9 cellular contexts compared by ENCODE assay signal in the genomic region with DNA sequence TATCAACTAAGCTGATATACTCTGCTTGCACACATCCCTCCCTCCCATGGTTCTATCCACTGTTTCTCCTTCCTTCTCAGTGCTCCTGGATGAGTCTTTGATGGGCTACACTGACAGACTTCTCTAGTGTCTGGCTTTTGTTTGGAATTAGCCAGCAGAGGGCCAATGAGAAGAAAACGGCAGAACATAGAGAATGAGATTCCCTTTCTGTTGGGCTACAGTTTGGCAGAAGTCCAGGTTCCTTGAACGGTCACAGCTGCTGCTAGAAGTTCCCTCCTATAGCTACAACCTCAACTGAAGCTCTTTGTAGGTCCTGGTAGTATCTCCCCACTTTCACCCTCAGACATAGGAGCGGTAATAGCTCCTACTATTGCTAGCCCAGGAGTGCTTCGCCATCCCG.
A peak's percentile ranks its signal among the peaks of the same experiment; 100 is the strongest.
DNase-seq lines count a peak whose midpoint lies in the region; ATAC-seq, FAIRE-seq and TF ChIP-seq lines count a peak whose summit lies in the region.
"Had no signal": no experiment of that assay in that cellular context is flagged by ENCODE, and none has a peak within 500 bp of the region (broad histone marks: within the 10 kb centered on the region; RNA-seq: fewer than 3 reads in every experiment).

No MANE protein-coding gene starts in this region.

- H3K4me1 ChIP-seq in HEK293 (ENCODE audit: control insufficient read depth, insufficient read depth, low read length) (peaks cover 10% of the 10 kb centered on the region; the same call in 1 of the 2 replicates), H1 (replicated peaks in 1 of 4; ENCODE audit: control insufficient read depth in 3 of 4, insufficient read depth in 4 of 4, low read length in 3 of 4) (peaks cover 0 to 8% (median under 1%) of the 10 kb centered on the region in 4 experiments; a peak in 2 of 7 replicates)

- CTCF ChIA-PET in HEK293 (lab: Yijun Ruan, JAX) = interaction anchor here (0.6 to 1.2 kb wide), 4 partner anchors 8 to 272 kb away, joined by 3 to 5 read pairs (median 3); no protein-coding TSS in a partner anchor
- CTCF ChIA-PET in H1 (lab: Charles Lee; ENCODE audit: partially characterized antibody) = interaction anchor here (0.6 to 1.5 kb wide), 4 partner anchors 9 to 1227 kb away, joined by 3 to 4 read pairs (median 4); no protein-coding TSS in a partner anchor

- POLR2A ChIA-PET in HEK293 (lab: Yijun Ruan, JAX) = no interaction called here
- POLR2A ChIA-PET in H1 (lab: Charles Lee; ENCODE audit: partially characterized antibody) = no interaction called here

- FAIRE-seq in H1 (lab: Jason Lieb, UNC) = no peak

- H3K9ac ChIP-seq in H1 (replicated peaks in 1 of 4; ENCODE audit: extremely low read depth in 1 of 4, low read depth in 3 of 4, low read length in 3 of 4) = no peak overlapping the region

- H2BK12ac ChIP-seq in H1 (ENCODE audit: low read depth, low read length) = no peak overlapping the region

- H2AK5ac ChIP-seq in H1 (ENCODE audit: low read depth, low read length) = no peak overlapping the region

- H3K14ac ChIP-seq in H1 (ENCODE audit: insufficient read length) = no peak overlapping the region

- peaks cover 4 to 14% of the 10 kb centered on the region in 2 donors for H3K9me3 Mint-ChIP-seq in natural killer cell
- H3K9me3 Mint-ChIP-seq: brain had no signal

- no peaks in the 10 kb centered on the region for H3K79me1 ChIP-seq in H1 (ENCODE audit: low read depth, low read length)

- no peaks in the 10 kb centered on the region for H4K20me1 ChIP-seq in H1 (replicated peaks in 1 of 2; ENCODE audit: control insufficient read depth in 1 of 2, insufficient read depth in 2 of 2, low read length in 2 of 2)

- H4K8ac ChIP-seq in H1 (ENCODE audit: extremely low read depth, insufficient read depth, low read length) = no peak overlapping the region

- no peaks in the 10 kb centered on the region for H3K36me3 ChIP-seq in HEK293 (ENCODE audit: control insufficient read depth in 2 of 2, insufficient read depth in 1 of 2, low read length in 2 of 2)
- H3K36me3 ChIP-seq in H1 (ENCODE audit: control insufficient read depth in 2 of 4, insufficient read depth in 4 of 4, low read length in 3 of 4) = no peaks in the 10 kb centered on the region; a peak in 2 of 8 replicates

- H3K36me3 Mint-ChIP-seq in natural killer cell = no peaks in the 10 kb centered on the region
- H3K36me3 Mint-ChIP-seq: brain had no signal

- TF ChIP-seq CTCF in HEK293 (tag by site-specific recombination; IDR thresholded peaks at IDR 0.05) (no peak), H1 (IDR thresholded peaks at IDR 0.05; ENCODE audit: control extremely low read depth in 1 of 3, insufficient read depth in 1 of 3, low read depth in 1 of 3, low read length in 3 of 3) (peak in 2 of 3 experiments; percentile 25 to 41; a peak in 2 of 4 replicates), natural killer cell (IDR thresholded peaks at IDR 0.05) (no peak)

- peak; percentile 27 to 38; a peak in 3 of 4 replicates for TF ChIP-seq RAD21 in H1 (IDR thresholded peaks at IDR 0.05 in 1 of 2, conservative IDR thresholded peaks at IDR 0.05 in 1 of 2; ENCODE audit: low read depth in 2 of 2, low read length in 2 of 2)

- H3K4me3 ChIP-seq in HEK293 (ENCODE audit: low read depth, low read length) (no peak overlapping the region), H1 (ENCODE audit: extremely low read depth in 1 of 4, insufficient read depth in 2 of 4, low read depth in 3 of 4, low read length in 4 of 4) (no peak overlapping the region)

- H3K4me1 Mint-ChIP-seq in natural killer cell = no peaks in the 10 kb centered on the region

- no peaks in the 10 kb centered on the region for H3K27me3 Mint-ChIP-seq in natural killer cell (ENCODE audit: low read depth in 2 of 2)
- H3K27me3 Mint-ChIP-seq: brain had no signal

- intact Hi-C loops in natural killer cell (cut with micrococcal nuclease) = no loop called here

- H3K27ac ChIP-seq in HEK293 (ENCODE audit: extremely low read depth, low read depth, low read length) (no peak overlapping the region), H1 (ENCODE audit: low read depth, low read length) (no peak overlapping the region)

- no peak overlapping the region for H3K18ac ChIP-seq in H1 (ENCODE audit: extremely low read depth, low read length)

- no peak for ATAC-seq in natural killer cell

- no peak overlapping the region for H2BK20ac ChIP-seq in H1 (ENCODE audit: low read length)

- H2AFZ ChIP-seq in H1 (ENCODE audit: low read length) = no peak overlapping the region

- no peak overlapping the region; the same call in 1 of the 2 replicates for H2BK15ac ChIP-seq in H1 (ENCODE audit: low read length)

- H3K4ac ChIP-seq in H1 (replicated peaks; ENCODE audit: insufficient read length, low read depth, low read length) = no peak overlapping the region

- H3K23ac ChIP-seq in H1 (ENCODE audit: insufficient read length) = no peak overlapping the region

- H3K27ac Mint-ChIP-seq in natural killer cell = no peak overlapping the region

- H3K9me3 ChIP-seq in HEK293 (ENCODE audit: control insufficient read depth, insufficient read depth, low read depth, low read length) (no peaks in the 10 kb centered on the region), H1 (ENCODE audit: insufficient read depth in 2 of 2, low read depth in 1 of 2, low read length in 1 of 2) (no peaks in the 10 kb centered on the region)

- no peak overlapping the region for H3K4me3 Mint-ChIP-seq in natural killer cell
- H3K4me3 Mint-ChIP-seq: brain had no signal

- H3K56ac ChIP-seq in H1 (replicated peaks; ENCODE audit: insufficient read length, low read depth, low read length) = no peak overlapping the region

- DNase-seq in NCI-H345 treated with DMSO at 0.1 percent for 48 hours (lab: John Stamatoyannopoulos, UW; ENCODE audit: unreplicated experiment) = peak; percentile 88
- DNase-seq in H1 (ENCODE audit: low read depth in 1 of 2, low spot score in 2 of 2) = no peak
- peak; percentile 6 for DNase-seq in retina
- no peak for DNase-seq in natural killer cell
- DNase-seq in D341Med (ENCODE audit: low spot score) = no peak
- no peak for DNase-seq in stimulated activated CD4-positive, alpha-beta T cell treated with anti-CD3 and anti-CD28 coated beads, Interleukin-12 subunit alpha, Interleukin-12 subunit beta, amount 100 ng/mL, for 4 hours
- DNase-seq: T1000 had no signal

- no peaks in the 10 kb centered on the region for H3K79me2 ChIP-seq in H1 (ENCODE audit: control insufficient read depth in 1 of 2, insufficient read depth in 2 of 2, low read length in 2 of 2)

- H4K5ac ChIP-seq in H1 (ENCODE audit: insufficient read length, low read depth, low read length) = no peak overlapping the region

- no peak for TF ChIP-seq EP300 in H1 (IDR thresholded peaks at IDR 0.05; ENCODE audit: borderline replicate concordance in 1 of 2, low read depth in 2 of 2, low read length in 2 of 2)

- no peak for TF ChIP-seq POLR2A in H1 (IDR thresholded peaks at IDR 0.05; ENCODE audit: control extremely low read depth in 1 of 2, low read depth in 2 of 2, low read length in 2 of 2)

- H3K23me2 ChIP-seq in H1 (ENCODE audit: low read depth, low read length) = no peaks in the 10 kb centered on the region

- H3K4me2 ChIP-seq in H1 (ENCODE audit: insufficient read depth in 1 of 2, low read depth in 2 of 2, low read length in 2 of 2) = no peak overlapping the region

- no peak overlapping the region for H2BK5ac ChIP-seq in H1 (ENCODE audit: low read depth, low read length)

- H2BK120ac ChIP-seq in H1 (replicated peaks; ENCODE audit: low read depth, low read length) = no peak overlapping the region

- H3K27me3 ChIP-seq in H1 (replicated peaks in 1 of 4; ENCODE audit: control insufficient read depth in 3 of 4, extremely low read depth in 1 of 4, insufficient read depth in 3 of 4, low read length in 3 of 4) = no peaks in the 10 kb centered on the region; a peak in 2 of 7 replicates

- 85% methylated on average over 5 of the region's 5 CpGs; no CpG with 5 or more reads in 1 of the 2 experiments for WGBS in H1 (ENCODE audit: extremely low coverage in 1 of 2, insufficient coverage in 1 of 2, insufficient read length in 1 of 2, insufficient replicate concordance in 2 of 2, low coverage in 1 of 2, low lambda C conversion rate in 2 of 2, missing lambda C conversion rate in 1 of 2), 2 experiments

- no peak overlapping the region for H4K91ac ChIP-seq in H1 (replicated peaks; ENCODE audit: insufficient read length, low read length)

TF ChIP-seq in HEK293, 187 proteins besides CTCF, POLR2A, EP300 and RAD21:
- TF ChIP-seq MZF1 (tag by site-specific recombination; IDR thresholded peaks at IDR 0.05; ENCODE audit: borderline replicate concordance) = peak; percentile 100
- no peak for TF ChIP-seq HOXA7 (CRISPR knock-in tag; IDR thresholded peaks at IDR 0.05; ENCODE audit: borderline replicate concordance)

TF ChIP-seq in H1, 55 proteins besides CTCF, POLR2A, EP300 and RAD21:
- TF ChIP-seq POU5F1 (IDR thresholded peaks at IDR 0.05; ENCODE audit: low read depth, low read length) (no peak), E2F6 (IDR thresholded peaks at IDR 0.05) (no peak), SP2 (IDR thresholded peaks at IDR 0.05; ENCODE audit: low read length) (no peak), BCL11A (IDR thresholded peaks at IDR 0.05; ENCODE audit: low read depth in 2 of 2, low read length in 2 of 2) (no peak)
- TF ChIP-seq, protein P1, sequence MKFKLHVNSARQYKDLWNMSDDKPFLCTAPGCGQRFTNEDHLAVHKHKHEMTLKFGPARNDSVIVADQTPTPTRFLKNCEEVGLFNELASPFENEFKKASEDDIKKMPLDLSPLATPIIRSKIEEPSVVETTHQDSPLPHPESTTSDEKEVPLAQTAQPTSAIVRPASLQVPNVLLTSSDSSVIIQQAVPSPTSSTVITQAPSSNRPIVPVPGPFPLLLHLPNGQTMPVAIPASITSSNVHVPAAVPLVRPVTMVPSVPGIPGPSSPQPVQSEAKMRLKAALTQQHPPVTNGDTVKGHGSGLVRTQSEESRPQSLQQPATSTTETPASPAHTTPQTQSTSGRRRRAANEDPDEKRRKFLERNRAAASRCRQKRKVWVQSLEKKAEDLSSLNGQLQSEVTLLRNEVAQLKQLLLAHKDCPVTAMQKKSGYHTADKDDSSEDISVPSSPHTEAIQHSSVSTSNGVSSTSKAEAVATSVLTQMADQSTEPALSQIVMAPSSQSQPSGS (IDR thresholded peaks at IDR 0.05; ENCODE audit: low read length) = no peak

Comparison
In these comparisons a context has a peak if more than half of its experiments do, and no peak if none do; other contexts are left out.
1. CTCF ChIP-seq: peak in H1 (2 of 3); none in HEK293 (single experiment) and natural killer cell (single experiment).
2. DNase-seq: peak in NCI-H345 treated with DMSO at 0.1 percent for 48 hours (single experiment) and retina (single experiment); none in H1 (0 of 2), natural killer cell (single experiment), D341Med (single experiment) and stimulated activated CD4-positive, alpha-beta T cell treated with anti-CD3 and anti-CD28 coated beads, Interleukin-12 subunit alpha, Interleukin-12 subunit beta, amount 100 ng/mL, for 4 hours (single experiment).
3. Of the 6 proteins assayed by ChIP-seq in both HEK293 and H1: peak only in HEK293: none; only in H1: CTCF; in both: none; in neither: 5.